18 cellular contexts compared by ENCODE assay signal in the genomic region with DNA sequence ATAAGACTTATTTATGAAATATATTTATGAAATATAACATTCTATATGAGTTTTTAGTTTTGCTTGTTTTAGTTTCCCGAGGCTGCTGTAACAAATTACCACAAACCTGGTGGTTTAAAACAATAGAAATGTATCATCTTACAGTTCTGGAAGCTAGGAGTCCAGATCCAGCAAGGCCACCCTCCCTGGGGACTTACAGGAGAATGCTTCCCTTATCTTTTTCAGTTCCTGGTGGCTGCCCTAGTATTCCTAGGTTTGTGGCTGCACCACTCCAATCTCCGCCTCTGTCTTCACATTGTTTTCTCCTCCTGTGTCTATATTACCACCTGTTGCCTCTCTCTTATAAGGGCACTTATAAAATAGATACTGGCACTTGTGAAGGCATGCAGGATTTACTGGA.
"Had no signal": no experiment of that assay in that cellular context is flagged by ENCODE, and none has a peak within 500 bp of the region (broad histone marks: within the 10 kb centered on the region; RNA-seq: fewer than 3 reads in every experiment).

No MANE protein-coding gene starts in this region.

- DNase-seq: activated CD4-positive, alpha-beta T cell treated with anti-CD3 and anti-CD28 coated beads, Interleukin-2, amount 10 ng/mL, durations not matched to agents 24 days and 14 days; activated CD4-positive, CD25-positive, alpha-beta regulatory T cell; activated CD8-positive, alpha-beta memory T cell treated with anti-CD3 and anti-CD28 coated beads, Interleukin-2, amount 50 U/mL, for 48 hours; activated gamma-delta T cell; activated T-cell treated with anti-CD3 and anti-CD28 coated beads, Interleukin-2, amount 50 U/mL, for 72 hours; dorsolateral prefrontal cortex; endodermal cell; gastrocnemius medialis; left lung; mammary epithelial cell; naive thymus-derived CD8-positive, alpha-beta T cell; sigmoid colon; spleen; stimulated activated CD4-positive, alpha-beta T cell treated with anti-CD3 and anti-CD28 coated beads, Interleukin-1b, Interleukin-23, amount 100 ng/mL, for 48 hours had no signal

- H3K4me1 Mint-ChIP-seq: activated CD4-positive, alpha-beta T cell treated with anti-CD3 and anti-CD28 coated beads, Interleukin-2, amount 10 ng/mL, durations not matched to agents 24 days and 14 days; naive thymus-derived CD8-positive, alpha-beta T cell had no signal

- H3K9me3 Mint-ChIP-seq: activated CD4-positive, alpha-beta T cell treated with anti-CD3 and anti-CD28 coated beads, Interleukin-2, amount 10 ng/mL, durations not matched to agents 24 days and 14 days; endodermal cell had no signal

- H3K36me3 Mint-ChIP-seq: activated naive CD4-positive, alpha-beta T cell treated with anti-CD3 and anti-CD28 coated beads, Interleukin-2, amount 50 U/mL, for 72 hours; naive thymus-derived CD8-positive, alpha-beta T cell had no signal

- H3K27ac ChIP-seq: cardiac muscle cell, dorsolateral prefrontal cortex, gastrocnemius medialis, left lung, neutrophil, parathyroid adenoma, sigmoid colon, spleen had no signal

- H3K27ac Mint-ChIP-seq: activated CD4-positive, alpha-beta T cell treated with anti-CD3 and anti-CD28 coated beads, Interleukin-2, amount 10 ng/mL, durations not matched to agents 24 days and 14 days; activated naive CD4-positive, alpha-beta T cell treated with anti-CD3 and anti-CD28 coated beads, Interleukin-2, amount 50 U/mL, for 72 hours; activated T-cell treated with anti-CD3 and anti-CD28 coated beads, Interleukin-2, amount 50 U/mL, for 72 hours; endodermal cell; naive thymus-derived CD8-positive, alpha-beta T cell had no signal

- H3K27me3 ChIP-seq: cardiac muscle cell, dorsolateral prefrontal cortex, gastrocnemius medialis, left lung, neutrophil, sigmoid colon, spleen had no signal

- H3K4me3 Mint-ChIP-seq: activated CD4-positive, alpha-beta T cell treated with anti-CD3 and anti-CD28 coated beads, Interleukin-2, amount 10 ng/mL, durations not matched to agents 24 days and 14 days; activated T-cell treated with anti-CD3 and anti-CD28 coated beads, Interleukin-2, amount 50 U/mL, for 72 hours; endodermal cell; naive thymus-derived CD8-positive, alpha-beta T cell had no signal

- H3K27me3 Mint-ChIP-seq: activated CD4-positive, alpha-beta T cell treated with anti-CD3 and anti-CD28 coated beads, Interleukin-2, amount 10 ng/mL, durations not matched to agents 24 days and 14 days; naive thymus-derived CD8-positive, alpha-beta T cell had no signal

- ATAC-seq: activated naive CD4-positive, alpha-beta T cell treated with anti-CD3 and anti-CD28 coated beads, Interleukin-2, amount 50 U/mL, for 72 hours; activated T-cell treated with anti-CD3 and anti-CD28 coated beads, Interleukin-2, amount 50 U/mL, for 72 hours; gastrocnemius medialis; left lung; naive thymus-derived CD8-positive, alpha-beta T cell had no signal

- H3K4me1 ChIP-seq: gastrocnemius medialis, left lung, parathyroid adenoma, sigmoid colon, spleen had no signal

- H3K36me3 ChIP-seq: cardiac muscle cell, gastrocnemius medialis, left lung, neutrophil, sigmoid colon, spleen had no signal

- H3K4me3 ChIP-seq: cardiac muscle cell, dorsolateral prefrontal cortex, gastrocnemius medialis, left lung, sigmoid colon, spleen had no signal

- H3K9me3 ChIP-seq: gastrocnemius medialis, left lung, neutrophil, sigmoid colon, spleen had no signal
